ENCODE assay signal across 8 cellular contexts in the genomic region with DNA sequence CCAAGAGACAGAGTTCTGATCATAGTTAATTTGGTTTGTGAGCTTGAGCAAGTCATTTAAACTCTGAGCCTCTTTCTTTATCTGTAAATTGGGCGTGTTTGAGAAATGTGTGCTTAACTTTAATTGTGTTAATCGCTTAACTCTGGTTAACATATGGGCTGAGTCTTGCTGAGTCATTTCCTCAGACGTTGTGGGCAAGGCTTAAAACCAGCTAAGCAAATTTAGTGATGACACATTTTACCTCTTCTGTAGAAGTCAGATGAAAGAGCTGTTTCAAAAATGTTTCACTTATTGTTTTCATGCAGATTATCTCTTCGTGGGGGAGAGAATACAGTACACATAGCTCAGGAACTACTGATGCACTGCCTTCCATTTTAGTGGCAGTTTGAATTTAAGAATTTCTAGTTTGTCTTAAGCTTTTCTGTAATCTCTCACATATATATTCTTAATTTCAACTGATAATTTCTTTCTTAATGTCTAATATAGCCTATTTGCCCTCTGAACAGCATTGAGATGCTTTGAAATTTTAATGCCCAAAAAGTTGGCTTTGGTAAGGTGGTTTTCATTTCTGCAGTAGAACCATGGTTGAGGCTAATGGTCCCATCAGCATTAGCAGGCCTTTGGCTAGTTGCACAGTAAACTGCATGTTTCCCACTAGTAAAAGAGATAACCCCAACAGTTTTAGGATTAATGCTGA. TPM values are rescaled to one million over a fixed set of nuclear protein-coding genes. Genes with fewer than 3 reads are reported as not detected.
A peak's percentile ranks its signal among the peaks of the same experiment; 100 is the strongest.
DNase-seq lines count a peak whose midpoint lies in the region; ATAC-seq, FAIRE-seq and TF ChIP-seq lines count a peak whose summit lies in the region.

No MANE protein-coding gene starts in this region.

- peaks cover 29% of the 10 kb centered on the region for H3K36me3 Mint-ChIP-seq in activated T-helper 2 cell treated with anti-CD3 and anti-CD28 coated beads, Interferon-gamma antibody, Interleukin-2, Interleukin-4, amounts not matched to agents 10 μg/mL and 5 μg/mL and 100 μg/mL, durations not matched to agents 14 hours and 24 hours and 36 hours (ENCODE audit: low read depth)
- no peaks in the 10 kb centered on the region for H3K36me3 Mint-ChIP-seq in immature natural killer cell
- H3K36me3 Mint-ChIP-seq in stimulated activated effector memory CD8-positive, alpha-beta T cell treated with anti-CD3 and anti-CD28 coated beads, Interleukin-12 subunit alpha, Interleukin-12 subunit beta, amount 100 ng/mL, for 72 hours, result peaks cover 35% of the 10 kb centered on the region

- TF ChIP-seq EP300 in A549 (IDR thresholded peaks at IDR 0.05), result peak in 1 of 2 experiments; percentile 76; a peak in 2 of 5 replicates

- intact Hi-C loops in activated T-helper 2 cell treated with anti-CD3 and anti-CD28 coated beads, Interferon-gamma antibody, Interleukin-2, Interleukin-4, amounts not matched to agents 10 μg/mL and 5 μg/mL and 100 μg/mL, durations not matched to agents 14 hours and 24 hours and 36 hours (cut with micrococcal nuclease), result loop anchor here (1.0 to 5.0 kb wide), 3 partner anchors 18 to 174 kb away; a partner anchor contains a TSS
- intact Hi-C loops in ascending aorta (cut with DNase I), result no loop called here

- TF ChIP-seq POLR2A in A549 (IDR thresholded peaks at IDR 0.05; ENCODE audit: low read length), result no peak

- no peaks in the 10 kb centered on the region for H3K9me3 ChIP-seq in A549
- H3K9me3 ChIP-seq in ascending aorta, result no peaks in the 10 kb centered on the region

- H3K36me3 ChIP-seq in ascending aorta, result no peaks in the 10 kb centered on the region

- peak overlapping the region; percentile 78 for H3K4me2 ChIP-seq in A549

- peak overlapping the region; percentile 27 for H3K4me3 Mint-ChIP-seq in activated T-helper 2 cell treated with anti-CD3 and anti-CD28 coated beads, Interferon-gamma antibody, Interleukin-2, Interleukin-4, amounts not matched to agents 10 μg/mL and 5 μg/mL and 100 μg/mL, durations not matched to agents 14 hours and 24 hours and 36 hours (ENCODE audit: low read depth)
- peak overlapping the region; percentile 8 to 74 (median 62) for H3K4me3 Mint-ChIP-seq in immature natural killer cell
- H3K4me3 Mint-ChIP-seq in stimulated activated effector memory CD8-positive, alpha-beta T cell treated with anti-CD3 and anti-CD28 coated beads, Interleukin-12 subunit alpha, Interleukin-12 subunit beta, amount 100 ng/mL, for 72 hours, result peak overlapping the region; percentile 64

- H3K9me3 Mint-ChIP-seq in activated T-helper 2 cell treated with anti-CD3 and anti-CD28 coated beads, Interferon-gamma antibody, Interleukin-2, Interleukin-4, amounts not matched to agents 10 μg/mL and 5 μg/mL and 100 μg/mL, durations not matched to agents 14 hours and 24 hours and 36 hours, result no peaks in the 10 kb centered on the region
- H3K9me3 Mint-ChIP-seq in immature natural killer cell, result no peaks in the 10 kb centered on the region
- no peaks in the 10 kb centered on the region for H3K9me3 Mint-ChIP-seq in stimulated activated effector memory CD8-positive, alpha-beta T cell treated with anti-CD3 and anti-CD28 coated beads, Interleukin-12 subunit alpha, Interleukin-12 subunit beta, amount 100 ng/mL, for 72 hours

- 0 out of 5 replicates have a peak, but pooled peaks of 1 of the 2 experiments have one; percentile 18 for TF ChIP-seq RAD21 in A549 (conservative IDR thresholded peaks at IDR 0.05 in 1 of 2, IDR thresholded peaks at IDR 0.05 in 1 of 2)

- peak overlapping the region; percentile 93 for H3K27ac Mint-ChIP-seq in activated T-helper 2 cell treated with anti-CD3 and anti-CD28 coated beads, Interferon-gamma antibody, Interleukin-2, Interleukin-4, amounts not matched to agents 10 μg/mL and 5 μg/mL and 100 μg/mL, durations not matched to agents 14 hours and 24 hours and 36 hours
- H3K27ac Mint-ChIP-seq in immature natural killer cell, result peak overlapping the region; percentile 42 to 79 (median 55)
- peak overlapping the region; percentile 80 for H3K27ac Mint-ChIP-seq in stimulated activated effector memory CD8-positive, alpha-beta T cell treated with anti-CD3 and anti-CD28 coated beads, Interleukin-12 subunit alpha, Interleukin-12 subunit beta, amount 100 ng/mL, for 72 hours

- H3K27me3 Mint-ChIP-seq in activated T-helper 2 cell treated with anti-CD3 and anti-CD28 coated beads, Interferon-gamma antibody, Interleukin-2, Interleukin-4, amounts not matched to agents 10 μg/mL and 5 μg/mL and 100 μg/mL, durations not matched to agents 14 hours and 24 hours and 36 hours (ENCODE audit: low read depth), result no peaks in the 10 kb centered on the region
- H3K27me3 Mint-ChIP-seq in immature natural killer cell (ENCODE audit: low read depth in 3 of 3), result no peaks in the 10 kb centered on the region

- DNase-seq in A549 (ENCODE audit: low read depth in 1 of 2, low spot score in 1 of 2) (peak; percentile 71 to 81), GM13977 (ENCODE audit: low spot score) (peak; percentile 76), NCI-H82 treated with DMSO at 0.1 percent for 48 hours (lab: John Stamatoyannopoulos, UW; ENCODE audit: unreplicated experiment) (peak; percentile 80), immature natural killer cell (peak; percentile 12 to 45 (median 32)), ascending aorta (ENCODE audit: low spot score in 2 of 2) (no peak)
- peak; percentile 53 for DNase-seq in activated T-helper 2 cell treated with anti-CD3 and anti-CD28 coated beads, Interferon-gamma antibody, Interleukin-2, Interleukin-4, amounts not matched to agents 10 μg/mL and 5 μg/mL and 100 μg/mL, durations not matched to agents 14 hours and 24 hours and 36 hours (ENCODE audit: low spot score)
- DNase-seq in stimulated activated effector memory CD8-positive, alpha-beta T cell treated with anti-CD3 and anti-CD28 coated beads, Interleukin-12 subunit alpha, Interleukin-12 subunit beta, amount 100 ng/mL, for 72 hours (ENCODE audit: low spot score in 2 of 2), result peak; percentile 18 to 70

- peak overlapping the region; percentile 79 for H3K27ac ChIP-seq in A549
- H3K27ac ChIP-seq in ascending aorta, result no peak overlapping the region

- 3% methylated on average over 4 of the region's 4 CpGs for WGBS in A549 (ENCODE audit: missing lambda C conversion rate)

- peak; percentile 67 to 75 for ATAC-seq in A549
- ATAC-seq in HG02798 (IDR thresholded peaks at IDR 0.05; ENCODE audit: poor library complexity, unreplicated experiment), result peak; percentile 92
- peak; percentile 99 for ATAC-seq in stimulated activated effector memory CD8-positive, alpha-beta T cell treated with anti-CD3 and anti-CD28 coated beads, Interleukin-12 subunit alpha, Interleukin-12 subunit beta, amount 100 ng/mL, for 72 hours

- FAIRE-seq in A549 (lab: Jason Lieb, UNC), result peak; percentile 97

- peaks cover 53% of the 10 kb centered on the region for H3K4me1 Mint-ChIP-seq in activated T-helper 2 cell treated with anti-CD3 and anti-CD28 coated beads, Interferon-gamma antibody, Interleukin-2, Interleukin-4, amounts not matched to agents 10 μg/mL and 5 μg/mL and 100 μg/mL, durations not matched to agents 14 hours and 24 hours and 36 hours (ENCODE audit: low read depth)
- peaks cover 61 to 81% of the 10 kb centered on the region in 2 donors for H3K4me1 Mint-ChIP-seq in immature natural killer cell
- H3K4me1 Mint-ChIP-seq in stimulated activated effector memory CD8-positive, alpha-beta T cell treated with anti-CD3 and anti-CD28 coated beads, Interleukin-12 subunit alpha, Interleukin-12 subunit beta, amount 100 ng/mL, for 72 hours, result peaks cover 61% of the 10 kb centered on the region

- H3K4me3 ChIP-seq in A549, result peak overlapping the region; percentile 5; the same call in 1 of the 3 replicates
- H3K4me3 ChIP-seq in ascending aorta, result no peak overlapping the region

- no peaks in the 10 kb centered on the region for H3K27me3 ChIP-seq in ascending aorta

- H3K4me1 ChIP-seq in A549 (peaks cover 94% of the 10 kb centered on the region), ascending aorta (peaks cover 0 to 12% of the 10 kb centered on the region in 2 donors)

- POLR2A ChIA-PET in A549 (lab: Yijun Ruan, JAX), result interaction anchor here (0.7 to 1.2 kb wide), 4 partner anchors 8 to 77 kb away, joined by 3 to 4 read pairs (median 3); a partner anchor contains a TSS

- CTCF ChIA-PET in A549 (lab: Yijun Ruan, JAX), result interaction anchor here (0.6 to 2.3 kb wide), 13 partner anchors 8 to 217 kb away, joined by 3 to 8 read pairs (median 3); no protein-coding TSS in a partner anchor

- TF ChIP-seq CTCF in A549 (IDR thresholded peaks at IDR 0.05) (no peak), GM13977 (IDR thresholded peaks at IDR 0.05; ENCODE audit: extremely low read depth, insufficient read depth, missing control alignments) (no peak), ascending aorta (IDR thresholded peaks at IDR 0.05) (no peak)

- in situ Hi-C loops in GM13977 (cut with MboI; ENCODE audit: low pct_unique_long_range_greater_than_20kb, low sequenced_read_pairs, unreplicated experiment), result no loop called here

TF ChIP-seq in A549, 52 proteins besides CTCF, POLR2A, EP300 and RAD21 (continues in another document):
- TF ChIP-seq JUNB (IDR thresholded peaks at IDR 0.05) (peak; percentile 69; the same call in 1 of the 2 replicates), MAFK (IDR thresholded peaks at IDR 0.05; ENCODE audit: partially characterized antibody) (peak; percentile 99), HOXB13 (CRISPR knock-in tag; IDR thresholded peaks at IDR 0.05; ENCODE audit: low read depth) (0 out of 2 replicates have a peak, but pooled peaks have one; percentile 36), JUN (IDR thresholded peaks at IDR 0.05) (peak; percentile 71 to 76; a peak in 3 of 5 replicates), MAZ (IDR thresholded peaks at IDR 0.05; ENCODE audit: borderline replicate concordance, low read depth, low read length) (no peak), RNF2 (IDR thresholded peaks at IDR 0.05; ENCODE audit: borderline replicate concordance, low read depth) (no peak), FOSB (CRISPR knock-in tag; IDR thresholded peaks at IDR 0.05) (0 out of 2 replicates have a peak, but pooled peaks have one; percentile 51), HOXB5 (CRISPR knock-in tag; IDR thresholded peaks at IDR 0.05) (no peak), NFE2L2 (conservative IDR thresholded peaks at IDR 0.05; ENCODE audit: low read length) (peak; percentile 95), GATA3 (IDR thresholded peaks at IDR 0.05; ENCODE audit: borderline replicate concordance) (peak; percentile 66; the same call in 1 of the 2 replicates), FOXS1 (CRISPR knock-in tag; IDR thresholded peaks at IDR 0.05) (0 out of 2 replicates have a peak, but pooled peaks have one; percentile 58)

RNA-seq across cellular contexts. Expression of a gene that starts 34.9 kb away (rescaled TPM):
- polyA plus RNA-seq in A549 (2011; rRNA removed) (332 and 692 TPM in 2 replicates), A549 (2017; fragmentation: RNase III; extraction: RNeasy Plus Mini Kit Qiagen cat#74134 plus additional on column Dnase treatment) (256 to 289 TPM (median 272 TPM) in 3 replicates), immature natural killer cell (10 to 100 TPM; 69.9 to 85.2 (median 80.5) TPM)
- 132 and 139 TPM in 2 replicates for polyA plus RNA-seq in A549 (2012; cell fraction: cytosol; rRNA removed)
- polyA plus RNA-seq in A549 (2012; cell fraction: nucleus; rRNA removed), result 112 and 147 TPM in 2 replicates
- polyA minus RNA-seq in A549 (2011; rRNA and poly(A)+ RNA removed), result 108 and 123 TPM in 2 replicates
- total RNA-seq in activated T-helper 2 cell treated with anti-CD3 and anti-CD28 coated beads, Interferon-gamma antibody, Interleukin-2, Interleukin-4, amounts not matched to agents 10 μg/mL and 5 μg/mL and 100 μg/mL, durations not matched to agents 14 hours and 24 hours and 36 hours, result 134 and 140 TPM in 2 replicates
- 181 TPM for total RNA-seq in ascending aorta

Comparison
In these comparisons a context has a peak if more than half of its experiments do, and no peak if none do; other contexts are left out.
1. DNase-seq: peak in A549 (2 of 2), GM13977 (single experiment), NCI-H82 treated with DMSO at 0.1 percent for 48 hours (single experiment), activated T-helper 2 cell treated with anti-CD3 and anti-CD28 coated beads, Interferon-gamma antibody, Interleukin-2, Interleukin-4, amounts not matched to agents 10 μg/mL and 5 μg/mL and 100 μg/mL, durations not matched to agents 14 hours and 24 hours and 36 hours (single experiment), immature natural killer cell (3 of 3) and stimulated activated effector memory CD8-positive, alpha-beta T cell treated with anti-CD3 and anti-CD28 coated beads, Interleukin-12 subunit alpha, Interleukin-12 subunit beta, amount 100 ng/mL, for 72 hours (2 of 2); none in ascending aorta (0 of 2).
2. H3K27ac ChIP-seq: peak in A549 (2 of 2); none in ascending aorta (0 of 2).
3. Peak in every context shown above with its lines, with median percentiles within 50 percentile points of each other: ATAC-seq, H3K27ac Mint-ChIP-seq and H3K4me3 Mint-ChIP-seq.